1 cellular context compared by ENCODE assay signal in the genomic region with DNA sequence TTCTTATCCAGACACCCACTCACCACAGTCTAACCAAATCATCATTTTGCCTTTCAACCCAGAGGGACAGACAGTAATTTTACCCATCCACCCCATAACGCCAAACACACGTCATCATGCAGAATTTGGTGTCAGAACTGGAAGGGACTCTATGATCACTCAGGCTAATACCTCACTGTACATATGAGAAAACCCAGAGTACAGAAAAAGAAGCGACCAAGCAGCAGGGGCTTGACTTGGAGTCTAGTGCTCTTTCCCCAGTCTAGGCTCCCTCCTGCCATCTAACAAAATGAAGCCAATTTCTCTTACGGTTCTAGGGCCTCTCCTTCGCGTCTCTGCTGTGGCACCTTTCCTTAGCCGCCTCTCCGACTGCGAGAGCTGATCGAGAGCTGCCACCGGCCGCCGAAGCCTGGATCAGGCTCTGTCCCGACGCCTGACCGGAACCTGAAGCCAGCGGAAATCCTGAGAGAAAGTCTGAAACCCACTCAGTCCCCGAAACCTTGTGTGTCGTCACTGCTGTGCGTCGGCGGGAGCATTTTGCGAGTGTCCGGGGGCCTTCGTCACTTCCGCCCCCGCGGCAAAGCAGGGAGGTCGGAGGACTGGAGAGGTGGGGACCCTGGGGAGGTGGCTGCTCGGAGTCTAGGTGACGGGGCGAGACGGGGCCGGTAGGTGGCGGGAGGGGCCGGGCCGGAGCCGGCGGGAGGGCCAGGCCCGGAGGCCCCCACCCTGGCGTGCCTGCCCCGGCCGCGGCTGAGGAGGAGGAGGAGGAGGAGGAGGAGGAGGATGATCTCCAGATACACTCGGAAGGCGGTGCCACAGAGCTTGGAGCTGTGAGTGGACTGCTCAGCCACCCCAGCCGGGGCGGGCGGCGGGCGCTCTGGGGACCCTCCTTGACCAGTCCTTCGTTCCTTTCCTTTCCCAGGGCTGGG.
TF ChIP-seq lines count a peak whose summit lies in the region.

A gene (minus strand): TSS at position 452 of the 929 bp plus-strand sequence. CDS start 4,071 bp downstream, outside the sequence.
A gene (plus strand): TSS at position 563 of the 929 bp plus-strand sequence. CDS start 221 bp downstream, at position 784.

TF ChIP-seq in HEK293, 187 proteins besides CTCF, POLR2A, EP300 and RAD21 (continued from another document and continues in another):
- TF ChIP-seq, protein P1, sequence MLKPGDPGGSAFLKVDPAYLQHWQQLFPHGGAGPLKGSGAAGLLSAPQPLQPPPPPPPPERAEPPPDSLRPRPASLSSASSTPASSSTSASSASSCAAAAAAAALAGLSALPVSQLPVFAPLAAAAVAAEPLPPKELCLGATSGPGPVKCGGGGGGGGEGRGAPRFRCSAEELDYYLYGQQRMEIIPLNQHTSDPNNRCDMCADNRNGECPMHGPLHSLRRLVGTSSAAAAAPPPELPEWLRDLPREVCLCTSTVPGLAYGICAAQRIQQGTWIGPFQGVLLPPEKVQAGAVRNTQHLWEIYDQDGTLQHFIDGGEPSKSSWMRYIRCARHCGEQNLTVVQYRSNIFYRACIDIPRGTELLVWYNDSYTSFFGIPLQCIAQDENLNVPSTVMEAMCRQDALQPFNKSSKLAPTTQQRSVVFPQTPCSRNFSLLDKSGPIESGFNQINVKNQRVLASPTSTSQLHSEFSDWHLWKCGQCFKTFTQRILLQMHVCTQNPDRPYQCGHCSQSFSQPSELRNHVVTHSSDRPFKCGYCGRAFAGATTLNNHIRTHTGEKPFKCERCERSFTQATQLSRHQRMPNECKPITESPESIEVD (tag by site-specific recombination; IDR thresholded peaks at IDR 0.05), result no peak
- TF ChIP-seq ZXDB (tag by site-specific recombination; IDR thresholded peaks at IDR 0.05) (peak; percentile 94), ZEB2 (tag by site-specific recombination; IDR thresholded peaks at IDR 0.05) (0 out of 2 replicates have a peak, but pooled peaks have one; percentile 34), ZSCAN30 (tag by site-specific recombination; IDR thresholded peaks at IDR 0.05) (peak; percentile 87; the same call in 1 of the 2 replicates), MZF1 (tag by site-specific recombination; IDR thresholded peaks at IDR 0.05; ENCODE audit: borderline replicate concordance) (no peak), ZNF843 (tag by site-specific recombination; IDR thresholded peaks at IDR 0.05) (no peak), ZNF221 (tag by site-specific recombination; IDR thresholded peaks at IDR 0.05; ENCODE audit: borderline replicate concordance) (no peak), KLF9 (tag by site-specific recombination; IDR thresholded peaks at IDR 0.05; ENCODE audit: low read depth) (peak; percentile 42; the same call in 1 of the 2 replicates), ZNF473 (tag by site-specific recombination; IDR thresholded peaks at IDR 0.05) (no peak), ZNF24 (tag by site-specific recombination; IDR thresholded peaks at IDR 0.05) (0 out of 2 replicates have a peak, but pooled peaks have one; percentile 46), ZNF677 (tag by site-specific recombination; IDR thresholded peaks at IDR 0.05) (no peak), ZNF621 (tag by site-specific recombination; IDR thresholded peaks at IDR 0.05) (no peak), ZBTB8A (tag by site-specific recombination; IDR thresholded peaks at IDR 0.05) (0 out of 2 replicates have a peak, but pooled peaks have one; percentile 26), ZNF354C (tag by site-specific recombination; IDR thresholded peaks at IDR 0.05; ENCODE audit: borderline replicate concordance, low read depth) (no peak), ZNF561 (tag by site-specific recombination; IDR thresholded peaks at IDR 0.05; ENCODE audit: borderline replicate concordance) (0 out of 2 replicates have a peak, but pooled peaks have one; percentile 54), ZNF391 (tag by site-specific recombination; IDR thresholded peaks at IDR 0.05; ENCODE audit: borderline replicate concordance, low read depth) (peak; percentile 81; the same call in 1 of the 2 replicates), ZNF837 (tag by site-specific recombination; IDR thresholded peaks at IDR 0.05) (no peak), ZNF529 (tag by site-specific recombination; IDR thresholded peaks at IDR 0.05; ENCODE audit: insufficient replicate concordance) (no peak), ZBTB21 (tag by site-specific recombination; IDR thresholded peaks at IDR 0.05) (peak; percentile 96), ZNF335 (tag by site-specific recombination; conservative IDR thresholded peaks at IDR 0.05) (peak; percentile 78), KLF16 (tag by site-specific recombination; IDR thresholded peaks at IDR 0.05) (no peak; the same call in 1 of the 2 replicates), ZNF214 (tag by site-specific recombination; IDR thresholded peaks at IDR 0.05; ENCODE audit: borderline replicate concordance) (no peak), ZNF423 (tag by site-specific recombination; IDR thresholded peaks at IDR 0.05) (peak; percentile 48; the same call in 1 of the 2 replicates), ZNF521 (tag by site-specific recombination; IDR thresholded peaks at IDR 0.05) (no peak), GFI1B (tag by site-specific recombination; IDR thresholded peaks at IDR 0.05) (no peak), ZNF184 (tag by site-specific recombination; IDR thresholded peaks at IDR 0.05) (no peak; the same call in 1 of the 2 replicates), TCF7L2 (IDR thresholded peaks at IDR 0.05; ENCODE audit: borderline replicate concordance, low read depth, low read length) (no peak), ZNF202 (tag by site-specific recombination; IDR thresholded peaks at IDR 0.05; ENCODE audit: borderline replicate concordance) (no peak), ZNF416 (tag by site-specific recombination; IDR thresholded peaks at IDR 0.05) (no peak), ZNF16 (tag by site-specific recombination; IDR thresholded peaks at IDR 0.05; ENCODE audit: low read depth) (no peak), ZNF777 (tag by site-specific recombination; IDR thresholded peaks at IDR 0.05; ENCODE audit: borderline replicate concordance) (no peak), ZNF626 (tag by site-specific recombination; IDR thresholded peaks at IDR 0.05) (no peak), EGR2 (tag by site-specific recombination; IDR thresholded peaks at IDR 0.05; ENCODE audit: low read depth) (peak; percentile 84), ZNF768 (tag by site-specific recombination; IDR thresholded peaks at IDR 0.05) (no peak), ZNF76 (tag by site-specific recombination; IDR thresholded peaks at IDR 0.05; ENCODE audit: borderline replicate concordance, low read depth) (peak; percentile 54), ZNF23 (tag by site-specific recombination; IDR thresholded peaks at IDR 0.05; ENCODE audit: borderline replicate concordance) (no peak), ZFP3 (tag by site-specific recombination; IDR thresholded peaks at IDR 0.05; ENCODE audit: low read depth) (no peak), ZFP37 (tag by site-specific recombination; IDR thresholded peaks at IDR 0.05) (0 out of 2 replicates have a peak, but pooled peaks have one; percentile 37), ZNF155 (tag by site-specific recombination; IDR thresholded peaks at IDR 0.05) (no peak), ZNF623 (tag by site-specific recombination; IDR thresholded peaks at IDR 0.05) (no peak)
- TF ChIP-seq, protein P2, sequence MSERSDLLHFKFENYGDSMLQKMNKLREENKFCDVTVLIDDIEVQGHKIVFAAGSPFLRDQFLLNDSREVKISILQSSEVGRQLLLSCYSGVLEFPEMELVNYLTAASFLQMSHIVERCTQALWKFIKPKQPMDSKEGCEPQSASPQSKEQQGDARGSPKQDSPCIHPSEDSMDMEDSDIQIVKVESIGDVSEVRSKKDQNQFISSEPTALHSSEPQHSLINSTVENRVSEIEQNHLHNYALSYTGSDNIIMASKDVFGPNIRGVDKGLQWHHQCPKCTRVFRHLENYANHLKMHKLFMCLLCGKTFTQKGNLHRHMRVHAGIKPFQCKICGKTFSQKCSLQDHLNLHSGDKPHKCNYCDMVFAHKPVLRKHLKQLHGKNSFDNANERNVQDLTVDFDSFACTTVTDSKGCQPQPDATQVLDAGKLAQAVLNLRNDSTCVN (tag by site-specific recombination; optimal IDR thresholded peaks at IDR 0.05), result peak; percentile 27
- TF ChIP-seq, protein P3, sequence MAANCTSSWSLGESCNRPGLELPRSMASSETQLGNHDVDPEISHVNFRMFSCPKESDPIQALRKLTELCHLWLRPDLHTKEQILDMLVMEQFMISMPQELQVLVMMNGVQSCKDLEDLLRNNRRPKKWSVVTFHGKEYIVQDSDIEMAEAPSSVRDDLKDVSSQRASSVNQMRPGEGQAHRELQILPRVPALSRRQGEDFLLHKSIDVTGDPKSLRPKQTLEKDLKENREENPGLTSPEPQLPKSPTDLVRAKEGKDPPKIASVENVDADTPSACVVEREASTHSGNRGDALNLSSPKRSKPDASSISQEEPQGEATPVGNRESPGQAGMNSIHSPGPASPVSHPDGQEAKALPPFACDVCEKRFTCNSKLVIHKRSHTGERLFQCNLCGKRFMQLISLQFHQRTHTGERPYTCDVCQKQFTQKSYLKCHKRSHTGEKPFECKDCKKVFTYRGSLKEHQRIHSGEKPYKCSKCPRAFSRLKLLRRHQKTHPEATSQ (tag by site-specific recombination; IDR thresholded peaks at IDR 0.05), result no peak
- TF ChIP-seq, protein P4, sequence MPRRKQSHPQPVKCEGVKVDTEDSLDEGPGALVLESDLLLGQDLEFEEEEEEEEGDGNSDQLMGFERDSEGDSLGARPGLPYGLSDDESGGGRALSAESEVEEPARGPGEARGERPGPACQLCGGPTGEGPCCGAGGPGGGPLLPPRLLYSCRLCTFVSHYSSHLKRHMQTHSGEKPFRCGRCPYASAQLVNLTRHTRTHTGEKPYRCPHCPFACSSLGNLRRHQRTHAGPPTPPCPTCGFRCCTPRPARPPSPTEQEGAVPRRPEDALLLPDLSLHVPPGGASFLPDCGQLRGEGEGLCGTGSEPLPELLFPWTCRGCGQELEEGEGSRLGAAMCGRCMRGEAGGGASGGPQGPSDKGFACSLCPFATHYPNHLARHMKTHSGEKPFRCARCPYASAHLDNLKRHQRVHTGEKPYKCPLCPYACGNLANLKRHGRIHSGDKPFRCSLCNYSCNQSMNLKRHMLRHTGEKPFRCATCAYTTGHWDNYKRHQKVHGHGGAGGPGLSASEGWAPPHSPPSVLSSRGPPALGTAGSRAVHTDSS (tag by site-specific recombination; IDR thresholded peaks at IDR 0.05), result peak; percentile 96
- TF ChIP-seq, protein P5, sequence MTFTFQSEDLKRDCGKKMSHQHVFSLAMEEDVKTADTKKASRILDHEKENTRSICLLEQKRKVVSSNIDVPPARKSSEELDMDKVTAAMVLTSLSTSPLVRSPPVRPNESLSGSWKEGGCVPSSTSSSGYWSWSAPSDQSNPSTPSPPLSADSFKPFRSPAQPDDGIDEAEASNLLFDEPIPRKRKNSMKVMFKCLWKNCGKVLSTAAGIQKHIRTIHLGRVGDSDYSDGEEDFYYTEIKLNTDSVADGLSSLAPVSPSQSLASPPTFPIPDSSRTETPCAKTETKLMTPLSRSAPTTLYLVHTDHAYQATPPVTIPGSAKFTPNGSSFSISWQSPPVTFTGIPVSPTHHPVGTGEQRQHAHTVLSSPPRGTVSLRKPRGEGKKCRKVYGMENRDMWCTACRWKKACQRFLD (tag by site-specific recombination; IDR thresholded peaks at IDR 0.05), result no peak
- TF ChIP-seq, protein P6, sequence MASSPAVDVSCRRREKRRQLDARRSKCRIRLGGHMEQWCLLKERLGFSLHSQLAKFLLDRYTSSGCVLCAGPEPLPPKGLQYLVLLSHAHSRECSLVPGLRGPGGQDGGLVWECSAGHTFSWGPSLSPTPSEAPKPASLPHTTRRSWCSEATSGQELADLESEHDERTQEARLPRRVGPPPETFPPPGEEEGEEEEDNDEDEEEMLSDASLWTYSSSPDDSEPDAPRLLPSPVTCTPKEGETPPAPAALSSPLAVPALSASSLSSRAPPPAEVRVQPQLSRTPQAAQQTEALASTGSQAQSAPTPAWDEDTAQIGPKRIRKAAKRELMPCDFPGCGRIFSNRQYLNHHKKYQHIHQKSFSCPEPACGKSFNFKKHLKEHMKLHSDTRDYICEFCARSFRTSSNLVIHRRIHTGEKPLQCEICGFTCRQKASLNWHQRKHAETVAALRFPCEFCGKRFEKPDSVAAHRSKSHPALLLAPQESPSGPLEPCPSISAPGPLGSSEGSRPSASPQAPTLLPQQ (tag by site-specific recombination; IDR thresholded peaks at IDR 0.05), result peak; percentile 76; the same call in 1 of the 2 replicates
- TF ChIP-seq, protein P7, sequence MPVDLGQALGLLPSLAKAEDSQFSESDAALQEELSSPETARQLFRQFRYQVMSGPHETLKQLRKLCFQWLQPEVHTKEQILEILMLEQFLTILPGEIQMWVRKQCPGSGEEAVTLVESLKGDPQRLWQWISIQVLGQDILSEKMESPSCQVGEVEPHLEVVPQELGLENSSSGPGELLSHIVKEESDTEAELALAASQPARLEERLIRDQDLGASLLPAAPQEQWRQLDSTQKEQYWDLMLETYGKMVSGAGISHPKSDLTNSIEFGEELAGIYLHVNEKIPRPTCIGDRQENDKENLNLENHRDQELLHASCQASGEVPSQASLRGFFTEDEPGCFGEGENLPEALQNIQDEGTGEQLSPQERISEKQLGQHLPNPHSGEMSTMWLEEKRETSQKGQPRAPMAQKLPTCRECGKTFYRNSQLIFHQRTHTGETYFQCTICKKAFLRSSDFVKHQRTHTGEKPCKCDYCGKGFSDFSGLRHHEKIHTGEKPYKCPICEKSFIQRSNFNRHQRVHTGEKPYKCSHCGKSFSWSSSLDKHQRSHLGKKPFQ (tag by site-specific recombination; IDR thresholded peaks at IDR 0.05), result no peak
- TF ChIP-seq, protein P8, sequence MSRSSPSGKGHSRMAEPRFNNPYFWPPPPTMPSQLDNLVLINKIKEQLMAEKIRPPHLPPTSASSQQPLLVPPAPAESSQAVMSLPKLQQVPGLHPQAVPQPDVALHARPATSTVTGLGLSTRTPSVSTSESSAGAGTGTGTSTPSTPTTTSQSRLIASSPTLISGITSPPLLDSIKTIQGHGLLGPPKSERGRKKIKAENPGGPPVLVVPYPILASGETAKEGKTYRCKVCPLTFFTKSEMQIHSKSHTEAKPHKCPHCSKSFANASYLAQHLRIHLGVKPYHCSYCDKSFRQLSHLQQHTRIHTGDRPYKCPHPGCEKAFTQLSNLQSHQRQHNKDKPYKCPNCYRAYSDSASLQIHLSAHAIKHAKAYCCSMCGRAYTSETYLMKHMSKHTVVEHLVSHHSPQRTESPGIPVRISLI (tag by site-specific recombination; IDR thresholded peaks at IDR 0.05), result no peak
- TF ChIP-seq, protein P9, sequence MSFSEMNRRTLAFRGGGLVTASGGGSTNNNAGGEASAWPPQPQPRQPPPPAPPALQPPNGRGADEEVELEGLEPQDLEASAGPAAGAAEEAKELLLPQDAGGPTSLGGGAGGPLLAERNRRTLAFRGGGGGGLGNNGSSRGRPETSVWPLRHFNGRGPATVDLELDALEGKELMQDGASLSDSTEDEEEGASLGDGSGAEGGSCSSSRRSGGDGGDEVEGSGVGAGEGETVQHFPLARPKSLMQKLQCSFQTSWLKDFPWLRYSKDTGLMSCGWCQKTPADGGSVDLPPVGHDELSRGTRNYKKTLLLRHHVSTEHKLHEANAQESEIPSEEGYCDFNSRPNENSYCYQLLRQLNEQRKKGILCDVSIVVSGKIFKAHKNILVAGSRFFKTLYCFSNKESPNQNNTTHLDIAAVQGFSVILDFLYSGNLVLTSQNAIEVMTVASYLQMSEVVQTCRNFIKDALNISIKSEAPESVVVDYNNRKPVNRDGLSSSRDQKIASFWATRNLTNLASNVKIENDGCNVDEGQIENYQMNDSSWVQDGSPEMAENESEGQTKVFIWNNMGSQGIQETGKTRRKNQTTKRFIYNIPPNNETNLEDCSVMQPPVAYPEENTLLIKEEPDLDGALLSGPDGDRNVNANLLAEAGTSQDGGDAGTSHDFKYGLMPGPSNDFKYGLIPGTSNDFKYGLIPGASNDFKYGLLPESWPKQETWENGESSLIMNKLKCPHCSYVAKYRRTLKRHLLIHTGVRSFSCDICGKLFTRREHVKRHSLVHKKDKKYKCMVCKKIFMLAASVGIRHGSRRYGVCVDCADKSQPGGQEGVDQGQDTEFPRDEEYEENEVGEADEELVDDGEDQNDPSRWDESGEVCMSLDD (tag by site-specific recombination; IDR thresholded peaks at IDR 0.05), result 0 out of 2 replicates have a peak, but pooled peaks have one; percentile 30
